In genomic region chr5:33891731-33892418, GRCh38 we compare ENCODE assay signal across 8 cellular contexts. TPM values are rescaled to one million over a fixed set of nuclear protein-coding genes. Genes with fewer than 3 reads are reported as not detected.
DNase-seq lines count a peak whose midpoint lies in the region; ATAC-seq and TF ChIP-seq lines count a peak whose summit lies in the region.

A gene with protein sequence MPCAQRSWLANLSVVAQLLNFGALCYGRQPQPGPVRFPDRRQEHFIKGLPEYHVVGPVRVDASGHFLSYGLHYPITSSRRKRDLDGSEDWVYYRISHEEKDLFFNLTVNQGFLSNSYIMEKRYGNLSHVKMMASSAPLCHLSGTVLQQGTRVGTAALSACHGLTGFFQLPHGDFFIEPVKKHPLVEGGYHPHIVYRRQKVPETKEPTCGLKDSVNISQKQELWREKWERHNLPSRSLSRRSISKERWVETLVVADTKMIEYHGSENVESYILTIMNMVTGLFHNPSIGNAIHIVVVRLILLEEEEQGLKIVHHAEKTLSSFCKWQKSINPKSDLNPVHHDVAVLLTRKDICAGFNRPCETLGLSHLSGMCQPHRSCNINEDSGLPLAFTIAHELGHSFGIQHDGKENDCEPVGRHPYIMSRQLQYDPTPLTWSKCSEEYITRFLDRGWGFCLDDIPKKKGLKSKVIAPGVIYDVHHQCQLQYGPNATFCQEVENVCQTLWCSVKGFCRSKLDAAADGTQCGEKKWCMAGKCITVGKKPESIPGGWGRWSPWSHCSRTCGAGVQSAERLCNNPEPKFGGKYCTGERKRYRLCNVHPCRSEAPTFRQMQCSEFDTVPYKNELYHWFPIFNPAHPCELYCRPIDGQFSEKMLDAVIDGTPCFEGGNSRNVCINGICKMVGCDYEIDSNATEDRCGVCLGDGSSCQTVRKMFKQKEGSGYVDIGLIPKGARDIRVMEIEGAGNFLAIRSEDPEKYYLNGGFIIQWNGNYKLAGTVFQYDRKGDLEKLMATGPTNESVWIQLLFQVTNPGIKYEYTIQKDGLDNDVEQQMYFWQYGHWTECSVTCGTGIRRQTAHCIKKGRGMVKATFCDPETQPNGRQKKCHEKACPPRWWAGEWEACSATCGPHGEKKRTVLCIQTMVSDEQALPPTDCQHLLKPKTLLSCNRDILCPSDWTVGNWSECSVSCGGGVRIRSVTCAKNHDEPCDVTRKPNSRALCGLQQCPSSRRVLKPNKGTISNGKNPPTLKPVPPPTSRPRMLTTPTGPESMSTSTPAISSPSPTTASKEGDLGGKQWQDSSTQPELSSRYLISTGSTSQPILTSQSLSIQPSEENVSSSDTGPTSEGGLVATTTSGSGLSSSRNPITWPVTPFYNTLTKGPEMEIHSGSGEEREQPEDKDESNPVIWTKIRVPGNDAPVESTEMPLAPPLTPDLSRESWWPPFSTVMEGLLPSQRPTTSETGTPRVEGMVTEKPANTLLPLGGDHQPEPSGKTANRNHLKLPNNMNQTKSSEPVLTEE (N-terminal part only) (minus strand): TSS chr5:33891990. CDS start chr5:33891856, 134 bp downstream.

- H3K36me3 ChIP-seq in A673 (ENCODE audit: insufficient read depth, low read length, poor library complexity, severe bottlenecking) (no peaks in the 10 kb centered on the region), body of pancreas (replicated peaks in 1 of 2; ENCODE audit: insufficient read depth in 1 of 2, low read depth in 2 of 2) (no peaks in the 10 kb centered on the region), testis (ENCODE audit: low read depth, missing control alignments) (no peaks in the 10 kb centered on the region)

- DNase-seq in A673 (ENCODE audit: low spot score) (no peak), HFF-Myc (ENCODE audit: extremely low read depth, low read depth) (no peak), body of pancreas (peak; percentile 13 to 21 (median 16)), kidney glomerular epithelial cell (lab: John Stamatoyannopoulos, UW) (peak; percentile 3), testis (peak; percentile 47), inferior parietal cortex (ENCODE audit: extremely low spot score) (no peak)

- 2 to 6% methylated on average over 28 to 30 of the region's 40 CpGs for WGBS in body of pancreas, 2 donors
- 1% methylated on average over 12 to 40 of the region's 40 CpGs for WGBS in testis, 2 donors

- ATAC-seq in body of pancreas = peak; percentile 41
- no peak for ATAC-seq in GM18502 (IDR thresholded peaks at IDR 0.05; ENCODE audit: poor library complexity, unreplicated experiment)
- ATAC-seq in GM21515 (IDR thresholded peaks at IDR 0.05; ENCODE audit: unreplicated experiment) = no peak

- BruUV-seq in A673 (replicated peaks; lab: Mats Ljungman, UMichigan) = no TSS peak

- H3K27me3 ChIP-seq in A673 (replicated peaks; ENCODE audit: insufficient read depth, low read depth, low read length, poor library complexity) (peaks cover 56% of the 10 kb centered on the region), body of pancreas (peaks cover 2 to 14% of the 10 kb centered on the region in 2 donors), testis (no peaks in the 10 kb centered on the region)

- H3K4me1 ChIP-seq in A673 (ENCODE audit: insufficient read depth, low read length, poor library complexity, severe bottlenecking) (no peaks in the 10 kb centered on the region), body of pancreas (peaks cover 18% of the 10 kb centered on the region), testis (peaks cover 10% of the 10 kb centered on the region)

- H3K9me3 ChIP-seq in A673 (ENCODE audit: low read depth, low read length, poor library complexity, severe bottlenecking) (no peaks in the 10 kb centered on the region), body of pancreas (no peaks in the 10 kb centered on the region), testis (no peaks in the 10 kb centered on the region)

- H3K4me3 ChIP-seq in A673 (ENCODE audit: low read depth, low read length, poor library complexity, severe bottlenecking) (peak within 1 kb of the TSS; percentile 23), HFF-Myc (replicated peaks; ENCODE audit: low read depth, low read length) (peak within 1 kb of the TSS; percentile 74), body of pancreas (no peak within 1 kb of the TSS), testis (peak within 1 kb of the TSS; percentile 56 to 64)

- TF ChIP-seq CTCF in A673 (conservative IDR thresholded peaks at IDR 0.05; ENCODE audit: low read depth, low read length) (no peak), HFF-Myc (IDR thresholded peaks at IDR 0.05; ENCODE audit: low read depth, low read length, missing control alignments) (no peak), body of pancreas (IDR thresholded peaks at IDR 0.05) (no peak), testis (IDR thresholded peaks at IDR 0.05) (no peak)

- POLR2A ChIA-PET in A673 (lab: Charles Lee; ENCODE audit: low non-redundant PET) = no interaction called here

- no peak for TF ChIP-seq POLR2A in body of pancreas (IDR thresholded peaks at IDR 0.05)
- no peak for TF ChIP-seq POLR2A in testis (IDR thresholded peaks at IDR 0.05)

- CTCF ChIA-PET in A673 (lab: Charles Lee) = no interaction called here

- intact Hi-C loops in A673 (cut with micrococcal nuclease; ENCODE audit: unreplicated experiment) = no loop called here
- intact Hi-C loops in body of pancreas (cut with DNase I) = no loop called here
- intact Hi-C loops in testis (cut with DNase I; ENCODE audit: low total_unique reads) = no loop called here

- no peak within 1 kb of the TSS for H3K27ac ChIP-seq in A673 (ENCODE audit: low read depth, low read length, poor library complexity, severe bottlenecking)
- H3K27ac ChIP-seq in body of pancreas = peak within 1 kb of the TSS in 2 of 4 donors; percentile 19 to 38
- H3K27ac ChIP-seq in testis = peak within 1 kb of the TSS; percentile 28 to 59

RNA-seq across cellular contexts. Expression of the gene that starts here (rescaled TPM):
- total RNA-seq in A673 (2021) = 0.76 and 0.84 TPM in 2 replicates
- total RNA-seq in body of pancreas = 1 to 10 TPM; 2.3 to 8.9 TPM
- 1 to 10 TPM; 7.5 to 9.3 TPM for total RNA-seq in testis
- polyA plus RNA-seq in testis (ENCODE audit: insufficient read depth, low read depth, low replicate concordance) = 4.9 TPM

Comparison
In these comparisons a context has a peak if more than half of its experiments do, and no peak if none do; other contexts are left out.
1. DNase-seq: peak in body of pancreas (4 of 4), kidney glomerular epithelial cell (single experiment) and testis (single experiment); none in A673 (single experiment), HFF-Myc (single experiment) and inferior parietal cortex (single experiment).
2. H3K4me3 ChIP-seq: peak in A673 (single experiment), HFF-Myc (single experiment) and testis (2 of 2); none in body of pancreas (0 of 2).